ENCODE assay signal across 8 cellular contexts in genomic region chr5:138574744-138575193, GRCh38. TPM values are rescaled to one million over a fixed set of nuclear protein-coding genes. Genes with fewer than 3 reads are reported as not detected.
DNase-seq lines count a peak whose midpoint lies in the region; ATAC-seq, FAIRE-seq and TF ChIP-seq lines count a peak whose summit lies in the region.

No MANE protein-coding gene starts in this region.

- H3K9me3 Mint-ChIP-seq in activated CD8-positive, alpha-beta T cell treated with anti-CD3 and anti-CD28 coated beads for 36 hours, result peaks cover 6% of the 10 kb centered on the region
- no peaks in the 10 kb centered on the region for H3K9me3 Mint-ChIP-seq in stimulated activated effector memory CD8-positive, alpha-beta T cell treated with anti-CD3 and anti-CD28 coated beads, Interleukin-12 subunit alpha, Interleukin-12 subunit beta, amount 100 ng/mL, for 72 hours

- peaks cover 40% of the 10 kb centered on the region for H3K4me1 Mint-ChIP-seq in activated CD8-positive, alpha-beta T cell treated with anti-CD3 and anti-CD28 coated beads for 36 hours (ENCODE audit: low read depth)
- H3K4me1 Mint-ChIP-seq in stimulated activated effector memory CD8-positive, alpha-beta T cell treated with anti-CD3 and anti-CD28 coated beads, Interleukin-12 subunit alpha, Interleukin-12 subunit beta, amount 100 ng/mL, for 72 hours, result peaks cover 34% of the 10 kb centered on the region

- H3K36me3 Mint-ChIP-seq in activated CD8-positive, alpha-beta T cell treated with anti-CD3 and anti-CD28 coated beads for 36 hours (ENCODE audit: low read depth), result peaks cover 51% of the 10 kb centered on the region
- H3K36me3 Mint-ChIP-seq in stimulated activated effector memory CD8-positive, alpha-beta T cell treated with anti-CD3 and anti-CD28 coated beads, Interleukin-12 subunit alpha, Interleukin-12 subunit beta, amount 100 ng/mL, for 72 hours, result peaks cover 69% of the 10 kb centered on the region

- peak overlapping the region; percentile 98 for H3K4me3 Mint-ChIP-seq in activated CD8-positive, alpha-beta T cell treated with anti-CD3 and anti-CD28 coated beads for 36 hours
- H3K4me3 Mint-ChIP-seq in stimulated activated effector memory CD8-positive, alpha-beta T cell treated with anti-CD3 and anti-CD28 coated beads, Interleukin-12 subunit alpha, Interleukin-12 subunit beta, amount 100 ng/mL, for 72 hours, result peak overlapping the region; percentile 90

- no peak for TF ChIP-seq CTCF in A673 (conservative IDR thresholded peaks at IDR 0.05; ENCODE audit: low read depth, low read length)
- no peak for TF ChIP-seq CTCF in activated CD8-positive, alpha-beta T cell treated with anti-CD3 and anti-CD28 coated beads for 36 hours (IDR thresholded peaks at IDR 0.05)

- no peak for ATAC-seq in activated CD8-positive, alpha-beta T cell treated with anti-CD3 and anti-CD28 coated beads for 36 hours
- peak; percentile 35 for ATAC-seq in stimulated activated effector memory CD8-positive, alpha-beta T cell treated with anti-CD3 and anti-CD28 coated beads, Interleukin-12 subunit alpha, Interleukin-12 subunit beta, amount 100 ng/mL, for 72 hours
- no peak for ATAC-seq in GM19023 (IDR thresholded peaks at IDR 0.05; ENCODE audit: unreplicated experiment)

- TF ChIP-seq POLR2A in H54 (IDR thresholded peaks at IDR 0.05; ENCODE audit: low read depth, low read length), result no peak

- H3K27ac ChIP-seq in A673 (ENCODE audit: low read depth, low read length, poor library complexity, severe bottlenecking), result peak overlapping the region; percentile 100

- POLR2A ChIA-PET in A673 (lab: Charles Lee; ENCODE audit: low non-redundant PET), result no interaction called here
- POLR2A ChIA-PET in activated CD8-positive, alpha-beta T cell treated with anti-CD3 and anti-CD28 coated beads for 36 hours (lab: Charles Lee), result interaction anchor here (0.5 to 5.1 kb wide), 14 partner anchors 10 to 624 kb away, joined by 3 to 36 read pairs (median 5); partner anchors contain the start of genes EGR1 and ETF1

- H3K4me3 ChIP-seq in A673 (ENCODE audit: low read depth, low read length, poor library complexity, severe bottlenecking), result peak overlapping the region; percentile 84

- no peak for FAIRE-seq in H54 (lab: Jason Lieb, UNC)

- intact Hi-C loops in A673 (cut with micrococcal nuclease; ENCODE audit: unreplicated experiment), result loop anchor here (2.0 kb wide), 2 partner anchors 32 to 58 kb away; partner anchors contain the start of gene ETF1
- intact Hi-C loops in activated CD8-positive, alpha-beta T cell treated with anti-CD3 and anti-CD28 coated beads for 36 hours (cut with micrococcal nuclease), result loop anchor here (1.0 to 10.0 kb wide), 2 partner anchors 31 to 690 kb away; partner anchors contain the start of gene ETF1

- CTCF ChIA-PET in A673 (lab: Charles Lee), result no interaction called here
- CTCF ChIA-PET in activated CD8-positive, alpha-beta T cell treated with anti-CD3 and anti-CD28 coated beads for 36 hours (lab: Charles Lee), result interaction anchor here (0.9 to 1.9 kb wide), 5 partner anchors 22 to 223 kb away, joined by 3 to 7 read pairs (median 3); partner anchors contain the start of gene ETF1

- no peaks in the 10 kb centered on the region for H3K27me3 Mint-ChIP-seq in activated CD8-positive, alpha-beta T cell treated with anti-CD3 and anti-CD28 coated beads for 36 hours

- no TSS peak for BruUV-seq in A673 (replicated peaks; lab: Mats Ljungman, UMichigan)

- peak overlapping the region; percentile 100 for H3K27ac Mint-ChIP-seq in activated CD8-positive, alpha-beta T cell treated with anti-CD3 and anti-CD28 coated beads for 36 hours
- H3K27ac Mint-ChIP-seq in stimulated activated effector memory CD8-positive, alpha-beta T cell treated with anti-CD3 and anti-CD28 coated beads, Interleukin-12 subunit alpha, Interleukin-12 subunit beta, amount 100 ng/mL, for 72 hours, result peak overlapping the region; percentile 100

- H3K27me3 ChIP-seq in A673 (replicated peaks; ENCODE audit: insufficient read depth, low read depth, low read length, poor library complexity), result no peaks in the 10 kb centered on the region

- peaks cover 45% of the 10 kb centered on the region for H3K36me3 ChIP-seq in A673 (ENCODE audit: insufficient read depth, low read length, poor library complexity, severe bottlenecking)

- peaks cover 17% of the 10 kb centered on the region for H3K4me1 ChIP-seq in A673 (ENCODE audit: insufficient read depth, low read length, poor library complexity, severe bottlenecking)

- DNase-seq in A673 (ENCODE audit: low spot score) (no peak), H54 (ENCODE audit: insufficient read length, low spot score) (peak; percentile 17), hepatic stellate cell (ENCODE audit: low spot score) (peak; percentile 34), NCI-H82 (lab: John Stamatoyannopoulos, UW) (no peak), NCI-H1694 treated with DMSO at 0.1 percent for 48 hours (lab: John Stamatoyannopoulos, UW) (no peak)
- no peak for DNase-seq in activated CD8-positive, alpha-beta T cell treated with anti-CD3 and anti-CD28 coated beads for 36 hours
- DNase-seq in stimulated activated effector memory CD8-positive, alpha-beta T cell treated with anti-CD3 and anti-CD28 coated beads, Interleukin-12 subunit alpha, Interleukin-12 subunit beta, amount 100 ng/mL, for 72 hours (ENCODE audit: low spot score in 2 of 2), result no peak

- H3K9me3 ChIP-seq in A673 (ENCODE audit: low read depth, low read length, poor library complexity, severe bottlenecking), result no peaks in the 10 kb centered on the region

RNA-seq across cellular contexts. Expression of gene HSPA9, which starts 0.4 kb away (rescaled TPM):
- total RNA-seq in A673 (2021), result 502 TPM in 2 replicates
- total RNA-seq in activated CD8-positive, alpha-beta T cell treated with anti-CD3 and anti-CD28 coated beads for 36 hours, result 100 to 1,000 TPM; 426 to 442 TPM

RNA-seq across cellular contexts. Expression of gene ETF1, which starts 31.7 kb away (rescaled TPM):
- 172 and 191 TPM in 2 replicates for total RNA-seq in A673 (2021)
- 100 to 1,000 TPM; 154 to 161 TPM for total RNA-seq in activated CD8-positive, alpha-beta T cell treated with anti-CD3 and anti-CD28 coated beads for 36 hours

Comparison
In these comparisons a context has a peak if more than half of its experiments do, and no peak if none do; other contexts are left out.
1. DNase-seq: peak in H54 (single experiment) and hepatic stellate cell (single experiment); none in A673 (single experiment), activated CD8-positive, alpha-beta T cell treated with anti-CD3 and anti-CD28 coated beads for 36 hours (single experiment), stimulated activated effector memory CD8-positive, alpha-beta T cell treated with anti-CD3 and anti-CD28 coated beads, Interleukin-12 subunit alpha, Interleukin-12 subunit beta, amount 100 ng/mL, for 72 hours (0 of 2), NCI-H82 (single experiment) and NCI-H1694 treated with DMSO at 0.1 percent for 48 hours (single experiment).